9 cellular contexts compared by ENCODE assay signal in genomic region chr5:42908086-42908485, GRCh38.
DNase-seq lines count a peak whose midpoint lies in the region; ATAC-seq, FAIRE-seq and TF ChIP-seq lines count a peak whose summit lies in the region.
"Had no signal": no experiment of that assay in that cellular context is flagged by ENCODE, and none has a peak within 500 bp of the region (broad histone marks: within the 10 kb centered on the region; RNA-seq: fewer than 3 reads in every experiment).

No MANE protein-coding gene starts in this region.

- H2AFZ ChIP-seq in SK-N-SH (ENCODE audit: low read depth) (peak overlapping the region; percentile 80; the same call in 1 of the 2 replicates), KMS-11 (ENCODE audit: low read depth) (peak overlapping the region; percentile 97; the same call in 1 of the 2 replicates)

- TF ChIP-seq EP300 in SK-N-SH (IDR thresholded peaks at IDR 0.05; ENCODE audit: borderline replicate concordance in 1 of 2, low read depth in 1 of 2, low read length in 1 of 2), result no peak

- H3K79me2 ChIP-seq in SK-N-SH (ENCODE audit: insufficient read depth), result no peaks in the 10 kb centered on the region
- H3K79me2 ChIP-seq in KMS-11 (ENCODE audit: insufficient read depth, low read depth), result no peaks in the 10 kb centered on the region

- H3K4me1 ChIP-seq in SK-N-SH (ENCODE audit: control insufficient read depth in 1 of 2, insufficient read depth in 2 of 2, low read depth in 1 of 2, low read length in 1 of 2) (peaks cover 0 to 3% of the 10 kb centered on the region in 2 experiments; a peak in 1 of 4 replicates), KMS-11 (ENCODE audit: low read depth, poor library complexity, severe bottlenecking) (peaks cover 13% of the 10 kb centered on the region), skeletal muscle satellite cell (ENCODE audit: control insufficient read depth, insufficient read depth, low read length) (peaks cover 7% of the 10 kb centered on the region)

- peak overlapping the region; percentile 96 for H3K27ac Mint-ChIP-seq in central memory CD8-positive, alpha-beta T cell (ENCODE audit: low read depth)

- H3K27me3 Mint-ChIP-seq in central memory CD8-positive, alpha-beta T cell, result peaks cover 27% of the 10 kb centered on the region

- H3K4me3 ChIP-seq in SK-N-SH (ENCODE audit: low read depth in 2 of 2, low read length in 1 of 2) (peak overlapping the region in 1 of 2 experiments; percentile 45; a peak in 1 of 4 replicates), KMS-11 (IDR thresholded peaks at IDR 0.05; ENCODE audit: insufficient read depth, low read depth, low read length) (no peak overlapping the region), skeletal muscle satellite cell (ENCODE audit: low read length) (no peak overlapping the region)

- no peak for ATAC-seq in SK-N-SH treated with all-trans-retinoic acid at 6 μM for 48 hours
- no peak for ATAC-seq in central memory CD8-positive, alpha-beta T cell (replicated peaks; ENCODE audit: extremely low read depth, poor library complexity, severe bottlenecking)

- CTCF ChIA-PET in SK-N-SH (lab: Yijun Ruan, JAX), result interaction anchor here (1.0 to 1.5 kb wide), 4 partner anchors 11 to 130 kb away, joined by 3 to 7 read pairs (median 4); no protein-coding TSS in a partner anchor

- peak overlapping the region; percentile 93 for H3K4me3 Mint-ChIP-seq in central memory CD8-positive, alpha-beta T cell

- DNase-seq in SK-N-SH (no peak), frontal cortex (ENCODE audit: low spot score in 2 of 2) (no peak), NCI-H1105 (lab: John Stamatoyannopoulos, UW) (no peak), islet precursor cell (no peak)
- no peak for DNase-seq in central memory CD8-positive, alpha-beta T cell (ENCODE audit: low spot score in 2 of 2)

- no peak for TF ChIP-seq RAD21 in SK-N-SH (IDR thresholded peaks at IDR 0.05; ENCODE audit: low read length)

- H3K36me3 Mint-ChIP-seq in central memory CD8-positive, alpha-beta T cell (ENCODE audit: insufficient read depth), result peaks cover 10% of the 10 kb centered on the region

- no peak for TF ChIP-seq CTCF in SK-N-SH (IDR thresholded peaks at IDR 0.05)
- TF ChIP-seq CTCF in KMS-11 (conservative IDR thresholded peaks at IDR 0.05; ENCODE audit: low read depth, low read length), result no peak

- H3F3A ChIP-seq in SK-N-SH (replicated peaks; ENCODE audit: insufficient read depth), result no peaks in the 10 kb centered on the region

- no peaks in the 10 kb centered on the region for H3K9me2 ChIP-seq in SK-N-SH

- H4K20me1 ChIP-seq in SK-N-SH (ENCODE audit: insufficient read depth) (no peaks in the 10 kb centered on the region), KMS-11 (ENCODE audit: insufficient read depth) (no peaks in the 10 kb centered on the region)

- H3K9ac ChIP-seq in SK-N-SH, result no peak overlapping the region
- no peak overlapping the region for H3K9ac ChIP-seq in KMS-11
- no peak overlapping the region for H3K9ac ChIP-seq in skeletal muscle satellite cell (ENCODE audit: low read depth, low read length)

- POLR2A ChIA-PET in SK-N-SH (lab: Yijun Ruan, JAX), result no interaction called here

- H3K9me3 ChIP-seq in SK-N-SH (no peaks in the 10 kb centered on the region), skeletal muscle satellite cell (replicated peaks; ENCODE audit: low read length) (no peaks in the 10 kb centered on the region)

- H3K27me3 ChIP-seq in SK-N-SH (ENCODE audit: insufficient read depth) (peaks cover 30% of the 10 kb centered on the region; the same call in 1 of the 2 replicates), KMS-11 (ENCODE audit: insufficient read depth, low read depth) (no peaks in the 10 kb centered on the region), skeletal muscle satellite cell (ENCODE audit: control insufficient read depth, insufficient read depth, low read length) (peaks cover 36% of the 10 kb centered on the region)

- no peak for FAIRE-seq in frontal cortex (lab: Jason Lieb, UNC)

- H3K9me3 Mint-ChIP-seq in central memory CD8-positive, alpha-beta T cell, result no peaks in the 10 kb centered on the region

- H3K36me3 ChIP-seq in SK-N-SH (replicated peaks in 1 of 2; ENCODE audit: control insufficient read depth in 1 of 2, insufficient read depth in 2 of 2, low read length in 1 of 2) (no peaks in the 10 kb centered on the region), KMS-11 (ENCODE audit: insufficient read depth) (no peaks in the 10 kb centered on the region), skeletal muscle satellite cell (ENCODE audit: insufficient read depth, low read length) (no peaks in the 10 kb centered on the region)

- WGBS in SK-N-SH (ENCODE audit: low lambda C conversion rate), result 0% methylated on average over 2 of the region's 2 CpGs

- H3K27ac ChIP-seq in SK-N-SH (ENCODE audit: low read depth in 2 of 2, low read length in 1 of 2) (no peak overlapping the region), KMS-11 (no peak overlapping the region)
- H3K27ac ChIP-seq: 22Rv1 had no signal

- H3K4me1 Mint-ChIP-seq in central memory CD8-positive, alpha-beta T cell, result peaks cover 10% of the 10 kb centered on the region

- peak overlapping the region; percentile 73; the same call in 1 of the 2 replicates for H3K4me2 ChIP-seq in SK-N-SH
- peak overlapping the region; percentile 81; the same call in 1 of the 2 replicates for H3K4me2 ChIP-seq in KMS-11
- peak overlapping the region; percentile 96 for H3K4me2 ChIP-seq in skeletal muscle satellite cell (ENCODE audit: low read length)

TF ChIP-seq in SK-N-SH, 30 proteins besides CTCF, POLR2A, EP300 and RAD21:
- no peak for TF ChIP-seq SMC3 (IDR thresholded peaks at IDR 0.05; ENCODE audit: low read depth, low read length)
TF ChIP-seq in SK-N-SH: peak in this region for 0.

TF ChIP-seq in SK-N-SH treated with all-trans-retinoic acid at 6 μM for 48 hours, 23 proteins besides CTCF, POLR2A, EP300 and RAD21:
- TF ChIP-seq GLIS3 (CRISPR knock-in tag; IDR thresholded peaks at IDR 0.05) (no peak), TSHZ2 (CRISPR knock-in tag; IDR thresholded peaks at IDR 0.05) (no peak), SNAI2 (CRISPR knock-in tag; IDR thresholded peaks at IDR 0.05) (no peak), RARB (CRISPR knock-in tag; IDR thresholded peaks at IDR 0.05) (no peak), CSRNP3 (CRISPR knock-in tag; IDR thresholded peaks at IDR 0.05) (no peak), OSR1 (CRISPR knock-in tag; IDR thresholded peaks at IDR 0.05) (no peak), PPARA (CRISPR knock-in tag; IDR thresholded peaks at IDR 0.05; ENCODE audit: borderline replicate concordance) (no peak), ISL1 (CRISPR knock-in tag; IDR thresholded peaks at IDR 0.05) (no peak), ZNF8 (CRISPR knock-in tag; IDR thresholded peaks at IDR 0.05) (no peak)
- TF ChIP-seq, protein P1, sequence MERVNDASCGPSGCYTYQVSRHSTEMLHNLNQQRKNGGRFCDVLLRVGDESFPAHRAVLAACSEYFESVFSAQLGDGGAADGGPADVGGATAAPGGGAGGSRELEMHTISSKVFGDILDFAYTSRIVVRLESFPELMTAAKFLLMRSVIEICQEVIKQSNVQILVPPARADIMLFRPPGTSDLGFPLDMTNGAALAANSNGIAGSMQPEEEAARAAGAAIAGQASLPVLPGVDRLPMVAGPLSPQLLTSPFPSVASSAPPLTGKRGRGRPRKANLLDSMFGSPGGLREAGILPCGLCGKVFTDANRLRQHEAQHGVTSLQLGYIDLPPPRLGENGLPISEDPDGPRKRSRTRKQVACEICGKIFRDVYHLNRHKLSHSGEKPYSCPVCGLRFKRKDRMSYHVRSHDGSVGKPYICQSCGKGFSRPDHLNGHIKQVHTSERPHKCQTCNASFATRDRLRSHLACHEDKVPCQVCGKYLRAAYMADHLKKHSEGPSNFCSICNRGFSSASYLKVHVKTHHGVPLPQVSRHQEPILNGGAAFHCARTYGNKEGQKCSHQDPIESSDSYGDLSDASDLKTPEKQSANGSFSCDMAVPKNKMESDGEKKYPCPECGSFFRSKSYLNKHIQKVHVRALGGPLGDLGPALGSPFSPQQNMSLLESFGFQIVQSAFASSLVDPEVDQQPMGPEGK (CRISPR knock-in tag; IDR thresholded peaks at IDR 0.05; ENCODE audit: borderline replicate concordance), result no peak
